Comparison of ENCODE assay signal across 12 cellular contexts in the genomic region with DNA sequence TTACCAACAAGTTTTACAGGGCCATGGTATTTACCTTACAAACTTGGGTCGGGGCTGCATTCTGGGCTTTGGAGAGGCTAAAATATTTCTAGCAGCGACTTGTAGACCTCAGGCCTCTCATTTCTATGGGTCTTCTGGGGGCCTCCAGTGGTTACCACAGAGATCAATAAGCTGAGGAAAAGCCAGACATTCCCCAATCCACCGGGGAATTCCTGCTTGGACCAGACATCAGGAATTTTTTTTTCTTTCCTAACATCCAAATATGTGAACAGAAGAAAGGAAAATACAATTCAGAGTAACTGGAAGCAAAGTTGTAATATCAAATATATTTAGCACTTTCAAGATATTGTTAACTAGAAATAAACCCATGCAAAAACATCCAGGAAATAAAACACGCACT. TPM values are rescaled to one million over a fixed set of nuclear protein-coding genes. Genes with fewer than 3 reads are reported as not detected.
DNase-seq lines count a peak whose midpoint lies in the region; TF ChIP-seq lines count a peak whose summit lies in the region.
"Had no signal": no experiment of that assay in that cellular context is flagged by ENCODE, and none has a peak within 500 bp of the region (broad histone marks: within the 10 kb centered on the region; RNA-seq: fewer than 3 reads in every experiment).

No MANE protein-coding gene starts in this region.

- H4K20me1 ChIP-seq in PC-9 (ENCODE audit: insufficient read depth), result no peaks in the 10 kb centered on the region

- POLR2A ChIA-PET in PC-9 (lab: Charles Lee; ENCODE audit: unreplicated experiment), result no interaction called here

- no peaks in the 10 kb centered on the region for H3K27me3 ChIP-seq in PC-9 (ENCODE audit: insufficient read depth, low read depth)
- no peaks in the 10 kb centered on the region for H3K27me3 ChIP-seq in neuron (ENCODE audit: insufficient read depth, low read length)

- TF ChIP-seq CTCF in AG09309 (IDR thresholded peaks at IDR 0.05; ENCODE audit: control insufficient read depth, insufficient read depth, low read depth, low read length, missing control alignments) (no peak), PC-9 (conservative IDR thresholded peaks at IDR 0.05) (no peak), epithelial cell of proximal tubule (conservative IDR thresholded peaks at IDR 0.05; ENCODE audit: low read depth, low read length) (no peak)

- CTCF ChIA-PET in PC-9 (lab: Charles Lee), result interaction anchor here (0.6 kb wide), 1 partner anchor 262 kb away, joined by 5 read pairs; no protein-coding TSS in a partner anchor

- H3K9me3 ChIP-seq in PC-9 (ENCODE audit: insufficient read depth, low read depth), result no peaks in the 10 kb centered on the region
- H3K9me3 ChIP-seq in neuron (ENCODE audit: low read length), result peaks cover 9% of the 10 kb centered on the region
- H3K9me3 ChIP-seq: Caco-2 had no signal

- H2AFZ ChIP-seq in PC-9, result 0 out of 2 replicates have a peak overlapping the region, but pooled peaks have one; percentile 12
- peak overlapping the region; percentile 75 for H2AFZ ChIP-seq in neuron (ENCODE audit: low read depth, low read length)

- H3K4me1 ChIP-seq in PC-9 (replicated peaks; ENCODE audit: insufficient read depth), result no peaks in the 10 kb centered on the region; the same call in 1 of the 2 replicates
- H3K4me1 ChIP-seq in neuron (ENCODE audit: insufficient read depth, low read length), result peaks cover 15% of the 10 kb centered on the region

- no TSS peak for BruUV-seq in PC-9 (replicated peaks; lab: Mats Ljungman, UMichigan)

- H3K4me3 ChIP-seq in AG09309 (ENCODE audit: control insufficient read depth, low read depth, low read length) (peak overlapping the region; percentile 50), PC-9 (no peak overlapping the region), epithelial cell of proximal tubule (ENCODE audit: low read depth, low read length) (peak overlapping the region; percentile 78), neuron (ENCODE audit: low read length) (peak overlapping the region; percentile 54)

- H3F3A ChIP-seq in PC-9 (ENCODE audit: insufficient read depth, low read depth), result no peaks in the 10 kb centered on the region

- DNase-seq in AG09309 (ENCODE audit: low read depth), result no peak
- no peak for DNase-seq in PC-9
- no peak for DNase-seq in epithelial cell of proximal tubule (ENCODE audit: low read depth)
- no peak for DNase-seq in activated CD4-positive, CD25-positive, alpha-beta regulatory T cell (lab: John Stamatoyannopoulos, UW)
- DNase-seq in NCI-H1930 (lab: John Stamatoyannopoulos, UW), result no peak
- no peak for DNase-seq in GDM1 (lab: John Stamatoyannopoulos, UW)
- DNase-seq in SW480 (ENCODE audit: low spot score), result no peak
- DNase-seq: activated gamma-delta T cell; Caco-2; NCI-H1048; stimulated activated naive CD4-positive, alpha-beta T cell treated with Interleukin-2 at 50 U/mL for 16 hours had no signal

- H3K36me3 ChIP-seq in PC-9 (ENCODE audit: low read depth), result no peaks in the 10 kb centered on the region
- peaks cover 27% of the 10 kb centered on the region for H3K36me3 ChIP-seq in neuron (ENCODE audit: insufficient read depth, low read length)

- H3K79me2 ChIP-seq in PC-9 (ENCODE audit: low read depth), result no peaks in the 10 kb centered on the region

- intact Hi-C loops in PC-9 (cut with micrococcal nuclease; ENCODE audit: unreplicated experiment), result no loop called here

- no peak overlapping the region for H3K4me2 ChIP-seq in PC-9

- no peaks in the 10 kb centered on the region for H3K9me2 ChIP-seq in PC-9 (ENCODE audit: insufficient read depth)

- no peak overlapping the region for H3K27ac ChIP-seq in PC-9

RNA-seq across cellular contexts. Expression of gene DZIP1, which starts 1.5 kb away (rescaled TPM):
- not detected in 2 replicates for total RNA-seq in PC-9 (2021)
- total RNA-seq in epithelial cell of proximal tubule, result 16.7 and 18.3 TPM in 2 replicates

RNA-seq across cellular contexts. Expression of gene DNAJC3, which starts 33.9 kb away (rescaled TPM):
- total RNA-seq in PC-9 (2021) (8.1 and 10.5 TPM in 2 replicates), epithelial cell of proximal tubule (21.4 and 24.9 TPM in 2 replicates)

Comparison
In these comparisons a context has a peak if more than half of its experiments do, and no peak if none do; other contexts are left out.
1. RNA of gene DZIP1, which starts 1.5 kb away (total RNA-seq): 16.7 to 18.3 TPM in epithelial cell of proximal tubule; not detected in PC-9; every median in the first group is over 10 times any median in the second.